8 cellular contexts compared by ENCODE assay signal in the genomic region with DNA sequence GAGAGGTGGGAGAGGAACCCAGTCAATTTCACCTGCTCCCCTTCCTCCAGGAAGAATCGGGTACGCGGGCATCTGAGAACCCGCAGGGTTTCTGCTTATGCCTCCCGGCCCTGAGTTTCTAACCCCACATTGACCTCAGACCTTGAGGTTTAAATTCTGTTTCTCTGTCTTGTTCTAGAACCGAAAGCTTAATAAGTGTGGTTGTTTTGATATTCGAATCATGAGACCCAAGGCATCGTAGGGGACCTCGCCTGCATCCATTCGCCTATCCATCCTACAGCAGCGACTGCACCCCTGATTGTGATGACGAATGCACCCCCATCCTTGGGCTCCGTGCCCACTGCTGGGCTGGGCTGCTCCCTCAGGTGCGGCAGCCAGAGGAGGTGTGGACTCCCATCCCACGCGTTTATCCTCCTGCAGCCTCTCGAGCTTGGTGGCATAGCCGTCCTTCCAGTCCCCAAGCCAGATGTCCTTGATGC.
A peak's percentile ranks its signal among the peaks of the same experiment; 100 is the strongest.
DNase-seq lines count a peak whose midpoint lies in the region; ATAC-seq, FAIRE-seq and TF ChIP-seq lines count a peak whose summit lies in the region.

No MANE protein-coding gene starts in this region.

- 44% methylated on average over 18 of the region's 18 CpGs; no CpG with 5 or more reads in 1 of the 2 experiments for WGBS in H1 (ENCODE audit: extremely low coverage in 1 of 2, insufficient coverage in 1 of 2, insufficient read length in 1 of 2, insufficient replicate concordance in 2 of 2, low coverage in 1 of 2, low lambda C conversion rate in 2 of 2, missing lambda C conversion rate in 1 of 2), 2 experiments

- no peaks in the 10 kb centered on the region for H3K79me1 ChIP-seq in H1 (ENCODE audit: low read depth, low read length)

- H2AK5ac ChIP-seq in H1 (ENCODE audit: low read depth, low read length) = no peak overlapping the region

- H3K14ac ChIP-seq in H1 (ENCODE audit: insufficient read length) = no peak overlapping the region

- H2BK15ac ChIP-seq in H1 (ENCODE audit: low read length) = 0 out of 2 replicates have a peak overlapping the region, but pooled peaks have one; percentile 92

- H2AFZ ChIP-seq in H1 (ENCODE audit: low read length) (peak overlapping the region; percentile 62; the same call in 1 of the 2 replicates), neuron (ENCODE audit: low read depth, low read length) (peak overlapping the region; percentile 54)

- H3K4me2 ChIP-seq in H1 (ENCODE audit: insufficient read depth in 1 of 2, low read depth in 2 of 2, low read length in 2 of 2) = peak overlapping the region; percentile 57 to 68

- intact Hi-C loops in Panc1 (cut with micrococcal nuclease; ENCODE audit: unreplicated experiment) = no loop called here

- H3K27ac ChIP-seq in C4-2B = peak overlapping the region; percentile 17
- no peak overlapping the region for H3K27ac ChIP-seq in Panc1 (ENCODE audit: low read length)
- no peak overlapping the region for H3K27ac ChIP-seq in H1 (ENCODE audit: low read depth, low read length)

- no peak overlapping the region for H3K23ac ChIP-seq in H1 (ENCODE audit: insufficient read length)

- TF ChIP-seq RAD21 in H1 (IDR thresholded peaks at IDR 0.05 in 1 of 2, conservative IDR thresholded peaks at IDR 0.05 in 1 of 2; ENCODE audit: low read depth in 2 of 2, low read length in 2 of 2) = no peak

- no TSS peak for BruUV-seq in Panc1 (replicated peaks; lab: Mats Ljungman, UMichigan)

- no peak for TF ChIP-seq POLR2A in H1 (IDR thresholded peaks at IDR 0.05; ENCODE audit: control extremely low read depth in 1 of 2, low read depth in 2 of 2, low read length in 2 of 2)

- DNase-seq in Panc1 (ENCODE audit: low read depth, low spot score) (no peak), H1 (ENCODE audit: low read depth in 1 of 2, low spot score in 2 of 2) (no peak), NCI-H146 (lab: John Stamatoyannopoulos, UW) (no peak), NCI-H1436 treated with DMSO at 0.1 percent for 48 hours (lab: John Stamatoyannopoulos, UW) (no peak), NK-92 (lab: John Stamatoyannopoulos, UW; ENCODE audit: unreplicated experiment) (no peak)

- H2BK12ac ChIP-seq in H1 (ENCODE audit: low read depth, low read length) = peak overlapping the region; percentile 72; the same call in 1 of the 2 replicates

- TF ChIP-seq CTCF in C4-2B (conservative IDR thresholded peaks at IDR 0.05) (no peak), Panc1 (IDR thresholded peaks at IDR 0.05) (no peak), H1 (IDR thresholded peaks at IDR 0.05; ENCODE audit: control extremely low read depth in 1 of 3, insufficient read depth in 1 of 3, low read depth in 1 of 3, low read length in 3 of 3) (no peak)

- H2BK5ac ChIP-seq in H1 (ENCODE audit: low read depth, low read length) = no peak overlapping the region

- H3K4ac ChIP-seq in H1 (replicated peaks; ENCODE audit: insufficient read length, low read depth, low read length) = no peak overlapping the region

- H2BK20ac ChIP-seq in H1 (ENCODE audit: low read length) = no peak overlapping the region

- POLR2A ChIA-PET in Panc1 (lab: Charles Lee) (no interaction called here), H1 (lab: Charles Lee; ENCODE audit: partially characterized antibody) (interaction anchor here (0.7 to 1.8 kb wide), 4 partner anchors 18 to 81 kb away, joined by 3 to 7 read pairs (median 3); a partner anchor contains a TSS)

- H4K8ac ChIP-seq in H1 (ENCODE audit: extremely low read depth, insufficient read depth, low read length) = 0 out of 2 replicates have a peak overlapping the region, but pooled peaks have one; percentile 9

- no peaks in the 10 kb centered on the region for H4K20me1 ChIP-seq in H1 (replicated peaks in 1 of 2; ENCODE audit: control insufficient read depth in 1 of 2, insufficient read depth in 2 of 2, low read length in 2 of 2)

- no peaks in the 10 kb centered on the region for H3K79me2 ChIP-seq in H1 (ENCODE audit: control insufficient read depth in 1 of 2, insufficient read depth in 2 of 2, low read length in 2 of 2)

- H3K9me3 ChIP-seq in Panc1 (ENCODE audit: control insufficient read depth, insufficient read depth, low read depth, low read length) (no peaks in the 10 kb centered on the region), H1 (ENCODE audit: insufficient read depth in 2 of 2, low read depth in 1 of 2, low read length in 1 of 2) (no peaks in the 10 kb centered on the region), neuron (ENCODE audit: low read length) (peaks cover 2% of the 10 kb centered on the region)

- no peak overlapping the region; the same call in 1 of the 2 replicates for H3K18ac ChIP-seq in H1 (ENCODE audit: extremely low read depth, low read length)

- ATAC-seq in Panc1 = no peak
- ATAC-seq in HG03139 (IDR thresholded peaks at IDR 0.05; ENCODE audit: unreplicated experiment) = no peak

- H3K4me3 ChIP-seq in Panc1 (ENCODE audit: low read depth in 2 of 2, low read length in 2 of 2) (peak overlapping the region; percentile 29 to 63), H1 (ENCODE audit: extremely low read depth in 1 of 4, insufficient read depth in 2 of 4, low read depth in 3 of 4, low read length in 4 of 4) (peak overlapping the region; percentile 11 to 55 (median 18); a peak in 5 of 8 replicates), neuron (ENCODE audit: low read length) (no peak overlapping the region)

- peaks cover 5% of the 10 kb centered on the region for H3K23me2 ChIP-seq in H1 (ENCODE audit: low read depth, low read length)

- in situ Hi-C loops in Panc1 (cut with HindIII; ENCODE audit: low pct_unique_long_range_greater_than_20kb, low sequenced_read_pairs) = no loop called here

- no peak overlapping the region for H4K5ac ChIP-seq in H1 (ENCODE audit: insufficient read length, low read depth, low read length)

- TF ChIP-seq EP300 in H1 (IDR thresholded peaks at IDR 0.05; ENCODE audit: borderline replicate concordance in 1 of 2, low read depth in 2 of 2, low read length in 2 of 2) = no peak

- H3K27me3 ChIP-seq in Panc1 (ENCODE audit: control insufficient read depth, insufficient read depth, low read length) (no peaks in the 10 kb centered on the region), H1 (replicated peaks in 1 of 4; ENCODE audit: control insufficient read depth in 3 of 4, extremely low read depth in 1 of 4, insufficient read depth in 3 of 4, low read length in 3 of 4) (peaks cover 6 to 31% (median 27%) of the 10 kb centered on the region in 4 experiments), neuron (ENCODE audit: insufficient read depth, low read length) (no peaks in the 10 kb centered on the region)

- CTCF ChIA-PET in Panc1 (lab: Charles Lee) = interaction anchor here (0.6 kb wide), 1 partner anchor 85 kb away, joined by 3 read pairs; no protein-coding TSS in a partner anchor
- CTCF ChIA-PET in H1 (lab: Charles Lee; ENCODE audit: partially characterized antibody) = interaction anchor here (0.7 to 2.0 kb wide), 5 partner anchors 20 to 121 kb away, joined by 3 to 5 read pairs (median 3); no protein-coding TSS in a partner anchor

- no peak overlapping the region for H2BK120ac ChIP-seq in H1 (replicated peaks; ENCODE audit: low read depth, low read length)

- peak overlapping the region; percentile 87 for H4K91ac ChIP-seq in H1 (replicated peaks; ENCODE audit: insufficient read length, low read length)

- H3K9ac ChIP-seq in H1 (replicated peaks in 1 of 4; ENCODE audit: extremely low read depth in 1 of 4, low read depth in 3 of 4, low read length in 3 of 4) = peak overlapping the region in 2 of 4 experiments; percentile 49 to 58; a peak in 5 of 7 replicates

- no peak overlapping the region for H3K56ac ChIP-seq in H1 (replicated peaks; ENCODE audit: insufficient read length, low read depth, low read length)

- no peak for FAIRE-seq in H1 (lab: Jason Lieb, UNC)

- H3K36me3 ChIP-seq in Panc1 (ENCODE audit: control insufficient read depth, insufficient read depth, low read length) (no peaks in the 10 kb centered on the region), H1 (ENCODE audit: control insufficient read depth in 2 of 4, insufficient read depth in 4 of 4, low read length in 3 of 4) (no peaks in the 10 kb centered on the region), neuron (ENCODE audit: insufficient read depth, low read length) (no peaks in the 10 kb centered on the region)

- H3K4me1 ChIP-seq in Panc1 (ENCODE audit: control insufficient read depth, insufficient read depth, low read length) = peaks cover 6% of the 10 kb centered on the region
- H3K4me1 ChIP-seq in H1 (replicated peaks in 1 of 4; ENCODE audit: control insufficient read depth in 3 of 4, insufficient read depth in 4 of 4, low read length in 3 of 4) = peaks cover 0 to 8% (median 5%) of the 10 kb centered on the region in 4 experiments; a peak in 5 of 7 replicates
- no peaks in the 10 kb centered on the region for H3K4me1 ChIP-seq in neuron (ENCODE audit: insufficient read depth, low read length)

TF ChIP-seq in H1, 55 proteins besides CTCF, POLR2A, EP300 and RAD21:
- TF ChIP-seq, protein P1, sequence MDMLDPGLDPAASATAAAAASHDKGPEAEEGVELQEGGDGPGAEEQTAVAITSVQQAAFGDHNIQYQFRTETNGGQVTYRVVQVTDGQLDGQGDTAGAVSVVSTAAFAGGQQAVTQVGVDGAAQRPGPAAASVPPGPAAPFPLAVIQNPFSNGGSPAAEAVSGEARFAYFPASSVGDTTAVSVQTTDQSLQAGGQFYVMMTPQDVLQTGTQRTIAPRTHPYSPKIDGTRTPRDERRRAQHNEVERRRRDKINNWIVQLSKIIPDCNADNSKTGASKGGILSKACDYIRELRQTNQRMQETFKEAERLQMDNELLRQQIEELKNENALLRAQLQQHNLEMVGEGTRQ (IDR thresholded peaks at IDR 0.05; ENCODE audit: low read length) = no peak
- TF ChIP-seq EZH2 (IDR thresholded peaks at IDR 0.05; ENCODE audit: low read depth, low read length, severe bottlenecking) (peak; percentile 50), CEBPB (IDR thresholded peaks at IDR 0.05; ENCODE audit: low read depth, low read length) (no peak), ASH2L (IDR thresholded peaks at IDR 0.05; ENCODE audit: low read length) (no peak), CREB1 (IDR thresholded peaks at IDR 0.05) (no peak), KDM4A (IDR thresholded peaks at IDR 0.05; ENCODE audit: low read depth, low read length, severe bottlenecking) (peak; percentile 60), MAFK (IDR thresholded peaks at IDR 0.05; ENCODE audit: low read depth, low read length) (no peak)
